Comparison of ENCODE assay signal across 6 cellular contexts in the genomic region with DNA sequence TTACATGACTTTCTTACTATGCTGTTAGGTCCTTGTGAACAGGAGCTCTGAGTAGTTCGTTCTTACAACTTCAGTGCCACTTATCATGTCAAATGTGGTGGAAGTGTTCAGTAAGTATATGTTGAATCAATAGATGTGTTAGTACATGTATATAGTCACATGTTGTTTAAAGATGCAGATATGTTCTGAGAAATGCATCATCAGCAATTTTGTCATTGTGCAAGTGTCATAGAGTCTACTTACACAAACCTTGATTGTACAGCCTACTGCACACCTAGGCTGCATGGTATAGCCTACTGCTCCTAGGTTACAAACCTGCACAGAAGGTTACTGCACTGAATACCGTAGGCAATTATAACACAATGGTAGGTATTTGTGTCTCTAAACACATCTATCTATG.
"Had no signal": no experiment of that assay in that cellular context is flagged by ENCODE, and none has a peak within 500 bp of the region (broad histone marks: within the 10 kb centered on the region; RNA-seq: fewer than 3 reads in every experiment).

No MANE protein-coding gene starts in this region.

- H3K4me3 ChIP-seq: GM23338 had no signal

- H2AFZ ChIP-seq: GM23338 had no signal

- DNase-seq: H9, HCEC 1CT, Kasumi-1, KG1 had no signal

- ATAC-seq: GM23338 had no signal

- H3K4me2 ChIP-seq: GM23338 had no signal

- H3K27ac ChIP-seq: HL-60 had no signal
